1 cellular context compared by ENCODE assay signal in genomic region chr12:55736780-55737580, GRCh38.
TF ChIP-seq lines count a peak whose summit lies in the region.

No MANE protein-coding gene starts in this region.

TF ChIP-seq in HCT116, 20 proteins besides CTCF, POLR2A, EP300 and RAD21 (continued from another document):
- TF ChIP-seq, protein P1, sequence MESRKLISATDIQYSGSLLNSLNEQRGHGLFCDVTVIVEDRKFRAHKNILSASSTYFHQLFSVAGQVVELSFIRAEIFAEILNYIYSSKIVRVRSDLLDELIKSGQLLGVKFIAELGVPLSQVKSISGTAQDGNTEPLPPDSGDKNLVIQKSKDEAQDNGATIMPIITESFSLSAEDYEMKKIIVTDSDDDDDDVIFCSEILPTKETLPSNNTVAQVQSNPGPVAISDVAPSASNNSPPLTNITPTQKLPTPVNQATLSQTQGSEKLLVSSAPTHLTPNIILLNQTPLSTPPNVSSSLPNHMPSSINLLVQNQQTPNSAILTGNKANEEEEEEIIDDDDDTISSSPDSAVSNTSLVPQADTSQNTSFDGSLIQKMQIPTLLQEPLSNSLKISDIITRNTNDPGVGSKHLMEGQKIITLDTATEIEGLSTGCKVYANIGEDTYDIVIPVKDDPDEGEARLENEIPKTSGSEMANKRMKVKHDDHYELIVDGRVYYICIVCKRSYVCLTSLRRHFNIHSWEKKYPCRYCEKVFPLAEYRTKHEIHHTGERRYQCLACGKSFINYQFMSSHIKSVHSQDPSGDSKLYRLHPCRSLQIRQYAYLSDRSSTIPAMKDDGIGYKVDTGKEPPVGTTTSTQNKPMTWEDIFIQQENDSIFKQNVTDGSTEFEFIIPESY (IDR thresholded peaks at IDR 0.05; ENCODE audit: extremely low read depth, insufficient replicate concordance, low read length) = no peak
- no peak for TF ChIP-seq ZFX (IDR thresholded peaks at IDR 0.05)
- TF ChIP-seq JUND (IDR thresholded peaks at IDR 0.05) = no peak
TF ChIP-seq in HCT116: peak in this region for 3.
